10 cellular contexts compared by ENCODE assay signal in genomic region chr1:212467843-212468482, GRCh38. TPM values are rescaled to one million over a fixed set of nuclear protein-coding genes. Genes with fewer than 3 reads are reported as not detected.
DNase-seq lines count a peak whose midpoint lies in the region; ATAC-seq and TF ChIP-seq lines count a peak whose summit lies in the region.
"Had no signal": no experiment of that assay in that cellular context is flagged by ENCODE, and none has a peak within 500 bp of the region (broad histone marks: within the 10 kb centered on the region; RNA-seq: fewer than 3 reads in every experiment).

No MANE protein-coding gene starts in this region.

- H3K9me3 ChIP-seq in spleen (no peaks in the 10 kb centered on the region), esophagus muscularis mucosa (no peaks in the 10 kb centered on the region)
- H3K9me3 ChIP-seq: neutrophil had no signal

- no peak overlapping the region for H3K27ac ChIP-seq in spleen
- no peak overlapping the region for H3K27ac ChIP-seq in esophagus muscularis mucosa (replicated peaks in 1 of 4)
- H3K27ac ChIP-seq: neutrophil had no signal

- H3K4me3 Mint-ChIP-seq in activated naive CD8-positive, alpha-beta T cell treated with anti-CD3 and anti-CD28 coated beads, Interleukin-2, amount 50 U/mL, for 24 hours = no peak overlapping the region

- WGBS in spleen, 5 donors = 75 to 89% (median 85%) methylated on average over 5 to 6 of the region's 6 CpGs
- WGBS in esophagus muscularis mucosa = 92% methylated on average over 6 of the region's 6 CpGs

- H3K36me3 ChIP-seq in spleen = no peaks in the 10 kb centered on the region
- H3K36me3 ChIP-seq in esophagus muscularis mucosa = no peaks in the 10 kb centered on the region
- H3K36me3 ChIP-seq: neutrophil had no signal

- H3K27me3 ChIP-seq in spleen (replicated peaks in 1 of 7) = no peaks in the 10 kb centered on the region
- H3K27me3 ChIP-seq in esophagus muscularis mucosa = no peaks in the 10 kb centered on the region
- H3K27me3 ChIP-seq: neutrophil had no signal

- ATAC-seq in activated naive CD8-positive, alpha-beta T cell treated with anti-CD3 and anti-CD28 coated beads, Interleukin-2, amount 50 U/mL, for 24 hours = peak; percentile 41

- TF ChIP-seq POLR2A in spleen (IDR thresholded peaks at IDR 0.05) = no peak
- no peak for TF ChIP-seq POLR2A in esophagus muscularis mucosa (IDR thresholded peaks at IDR 0.05; ENCODE audit: low read depth)

- DNase-seq in NCI-H82 (lab: John Stamatoyannopoulos, UW) (peak; percentile 45), NCI-H82 treated with DMSO at 0.1 percent for 48 hours (lab: John Stamatoyannopoulos, UW; ENCODE audit: unreplicated experiment) (no peak), HuH-7 (ENCODE audit: low spot score) (peak; percentile 34), spleen (peak; percentile 46), NCI-H1417 (lab: John Stamatoyannopoulos, UW) (no peak), esophagus muscularis mucosa (ENCODE audit: extremely low spot score) (no peak), NK-92 (lab: John Stamatoyannopoulos, UW; ENCODE audit: unreplicated experiment) (no peak)
- no peak for DNase-seq in activated naive CD8-positive, alpha-beta T cell treated with anti-CD3 and anti-CD28 coated beads, Interleukin-2, amount 50 U/mL, for 24 hours
- DNase-seq: activated CD8-positive, alpha-beta memory T cell treated with anti-CD3 and anti-CD28 coated beads, Interleukin-2, amount 50 U/mL, for 4 hours had no signal

- H3K27me3 Mint-ChIP-seq in activated naive CD8-positive, alpha-beta T cell treated with anti-CD3 and anti-CD28 coated beads, Interleukin-2, amount 50 U/mL, for 24 hours = peaks cover 6% of the 10 kb centered on the region

- peaks cover 7% of the 10 kb centered on the region for H3K4me1 Mint-ChIP-seq in activated naive CD8-positive, alpha-beta T cell treated with anti-CD3 and anti-CD28 coated beads, Interleukin-2, amount 50 U/mL, for 24 hours

- H3K36me3 Mint-ChIP-seq in activated naive CD8-positive, alpha-beta T cell treated with anti-CD3 and anti-CD28 coated beads, Interleukin-2, amount 50 U/mL, for 24 hours (ENCODE audit: low read depth) = no peaks in the 10 kb centered on the region

- H3K4me1 ChIP-seq in spleen (no peaks in the 10 kb centered on the region), esophagus muscularis mucosa (peaks cover 4 to 25% (median 13%) of the 10 kb centered on the region in 4 donors)

- H3K9me3 Mint-ChIP-seq in activated naive CD8-positive, alpha-beta T cell treated with anti-CD3 and anti-CD28 coated beads, Interleukin-2, amount 50 U/mL, for 24 hours = no peaks in the 10 kb centered on the region

- intact Hi-C loops in spleen (cut with DNase I; ENCODE audit: low total_unique reads) (no loop called here), esophagus muscularis mucosa (cut with DNase I) (no loop called here)

- TF ChIP-seq EP300 in esophagus muscularis mucosa (IDR thresholded peaks at IDR 0.05) = no peak

- H3K4me3 ChIP-seq in spleen (no peak overlapping the region), esophagus muscularis mucosa (no peak overlapping the region)

- no peak for TF ChIP-seq CTCF in spleen (IDR thresholded peaks at IDR 0.05 in 8 of 11, conservative IDR thresholded peaks at IDR 0.05 in 3 of 11)
- no peak for TF ChIP-seq CTCF in esophagus muscularis mucosa (IDR thresholded peaks at IDR 0.05)

- peak overlapping the region; percentile 46 for H3K27ac Mint-ChIP-seq in activated naive CD8-positive, alpha-beta T cell treated with anti-CD3 and anti-CD28 coated beads, Interleukin-2, amount 50 U/mL, for 24 hours

RNA-seq across cellular contexts. Expression of gene NENF, which starts 35.2 kb away (rescaled TPM):
- total RNA-seq in spleen (10 to 100 TPM; 23.2 to 43.9 (median 31.6) TPM), esophagus muscularis mucosa (10 to 100 TPM; 67.9 to 99.3 (median 91.7) TPM)
- 10 to 100 TPM; 49.9 to 59.4 (median 56.5) TPM for polyA plus RNA-seq in spleen

RNA-seq across cellular contexts. Expression of gene PACC1, which starts 53.3 kb away (rescaled TPM):
- 10 to 100 TPM in 4 of 7 donors, 1 to 10 TPM in 3; 8.1 to 12.8 (median 10.7) TPM for total RNA-seq in spleen
- 1 to 10 TPM; 6.5 to 8.2 (median 6.8) TPM for polyA plus RNA-seq in spleen
- total RNA-seq in esophagus muscularis mucosa = 1 to 10 TPM; 2.2 to 5.0 (median 3.7) TPM

Comparison
In these comparisons a context has a peak if more than half of its experiments do, and no peak if none do; other contexts are left out.
1. DNase-seq: peak in NCI-H82 (single experiment), HuH-7 (single experiment) and spleen (single experiment); none in NCI-H82 treated with DMSO at 0.1 percent for 48 hours (single experiment), activated naive CD8-positive, alpha-beta T cell treated with anti-CD3 and anti-CD28 coated beads, Interleukin-2, amount 50 U/mL, for 24 hours (single experiment), NCI-H1417 (0 of 3), esophagus muscularis mucosa (single experiment) and NK-92 (single experiment).